In genomic region chr17:47239663-47240374, GRCh38 we compare ENCODE assay signal across 8 cellular contexts. TPM values are rescaled to one million over a fixed set of nuclear protein-coding genes. Genes with fewer than 3 reads are reported as not detected.
A peak's percentile ranks its signal among the peaks of the same experiment; 100 is the strongest.
DNase-seq lines count a peak whose midpoint lies in the region; ATAC-seq and TF ChIP-seq lines count a peak whose summit lies in the region.

No MANE protein-coding gene starts in this region.

- H3K36me3 ChIP-seq in SJCRH30 (no peaks in the 10 kb centered on the region), osteoblast (ENCODE audit: insufficient read depth, low read length) (no peaks in the 10 kb centered on the region)

- peak overlapping the region; percentile 57 for H3K4me2 ChIP-seq in osteoblast (ENCODE audit: insufficient read depth, low read length)

- DNase-seq in AG09309 (ENCODE audit: low read depth) (peak; percentile 96), HK-2 (ENCODE audit: unreplicated experiment) (peak; percentile 96), SJCRH30 (peak; percentile 92 to 98), fibroblast of mammary gland (ENCODE audit: low read depth) (peak; percentile 99), osteoblast (ENCODE audit: insufficient read length, low spot score, missing footprints) (peak; percentile 98), iPS-NIHi11 (ENCODE audit: low spot score) (no peak)
- no peak for DNase-seq in stimulated activated CD4-positive, alpha-beta T cell treated with anti-CD3 and anti-CD28 coated beads, Interleukin-4, amount 100 ng/mL, for 24 hours

- ATAC-seq in HG03432 (IDR thresholded peaks at IDR 0.05; ENCODE audit: unreplicated experiment): no peak

- peak overlapping the region; percentile 65 for H3K27ac ChIP-seq in SJCRH30
- peak overlapping the region; percentile 96 for H3K27ac ChIP-seq in osteoblast (ENCODE audit: low read depth, low read length)

- TF ChIP-seq CTCF in AG09309 (IDR thresholded peaks at IDR 0.05; ENCODE audit: control insufficient read depth, insufficient read depth, low read depth, low read length, missing control alignments) (no peak), fibroblast of mammary gland (conservative IDR thresholded peaks at IDR 0.05; ENCODE audit: control insufficient read depth, insufficient read depth, low read depth, low read length) (no peak), osteoblast (IDR thresholded peaks at IDR 0.05; ENCODE audit: extremely low read depth, low read depth, low read length) (no peak)

- peaks cover 22% of the 10 kb centered on the region for H3K4me1 ChIP-seq in SJCRH30
- H3K4me1 ChIP-seq in osteoblast (ENCODE audit: insufficient read depth, low read length): peaks cover 17% of the 10 kb centered on the region

- H3K27me3 ChIP-seq in SJCRH30 (no peaks in the 10 kb centered on the region), osteoblast (ENCODE audit: insufficient read depth, low read length) (no peaks in the 10 kb centered on the region)

- H4K20me1 ChIP-seq in osteoblast (ENCODE audit: insufficient read depth, low read length): no peaks in the 10 kb centered on the region

- H3K9me3 ChIP-seq in SJCRH30 (replicated peaks): no peaks in the 10 kb centered on the region
- no peaks in the 10 kb centered on the region for H3K9me3 ChIP-seq in osteoblast (ENCODE audit: low read depth, low read length)

- H3K79me2 ChIP-seq in osteoblast (ENCODE audit: insufficient read depth, low read length): no peaks in the 10 kb centered on the region

- H3K4me3 ChIP-seq in AG09309 (ENCODE audit: control insufficient read depth, low read depth, low read length) (no peak overlapping the region), SJCRH30 (no peak overlapping the region), fibroblast of mammary gland (ENCODE audit: control insufficient read depth, low read depth, low read length) (no peak overlapping the region), osteoblast (ENCODE audit: insufficient read depth, low read length) (no peak overlapping the region)

- H2AFZ ChIP-seq in osteoblast (ENCODE audit: low read length): peak overlapping the region; percentile 62

RNA-seq across cellular contexts. Expression of gene ITGB3, which starts 13.8 kb away (rescaled TPM):
- 28.0 and 28.9 TPM in 2 replicates for total RNA-seq in SJCRH30 (2014; rRNA removed; shearing (Covaris generic))
- total RNA-seq in osteoblast: 31.5 and 39.8 TPM in 2 replicates

RNA-seq across cellular contexts. Expression of gene MYL4, which starts 30.7 kb away (rescaled TPM):
- total RNA-seq in SJCRH30 (2014; rRNA removed; shearing (Covaris generic)): 58.4 and 61.9 TPM in 2 replicates
- total RNA-seq in osteoblast: 0.72 TPM in 1 of 2 replicates, not detected in the other

RNA-seq across cellular contexts. Expression of gene CDC27, which starts 50.7 kb away (rescaled TPM):
- 163 and 205 TPM in 2 replicates for total RNA-seq in SJCRH30 (2014; rRNA removed; shearing (Covaris generic))
- 80.3 and 96.1 TPM in 2 replicates for total RNA-seq in osteoblast

Comparison
In these comparisons a context has a peak if more than half of its experiments do, and no peak if none do; other contexts are left out.
1. DNase-seq: peak in AG09309 (single experiment), HK-2 (single experiment), SJCRH30 (2 of 2), fibroblast of mammary gland (single experiment) and osteoblast (single experiment); none in iPS-NIHi11 (single experiment) and stimulated activated CD4-positive, alpha-beta T cell treated with anti-CD3 and anti-CD28 coated beads, Interleukin-4, amount 100 ng/mL, for 24 hours (single experiment).
2. RNA of gene MYL4, which starts 30.7 kb away (total RNA-seq): 58.4 to 61.9 TPM in SJCRH30; 0.72 TPM in osteoblast; every median in the first group is over 10 times any median in the second.